10 cellular contexts compared by ENCODE assay signal in genomic region chr4:118918388-118918787, GRCh38.
A peak's percentile ranks its signal among the peaks of the same experiment; 100 is the strongest.
DNase-seq lines count a peak whose midpoint lies in the region; ATAC-seq lines count a peak whose summit lies in the region.
"Had no signal": no experiment of that assay in that cellular context is flagged by ENCODE, and none has a peak within 500 bp of the region (broad histone marks: within the 10 kb centered on the region; RNA-seq: fewer than 3 reads in every experiment).

No MANE protein-coding gene starts in this region.

- H3K4me3 ChIP-seq in skeletal muscle cell (ENCODE audit: low read depth, low read length): no peak overlapping the region
- H3K4me3 ChIP-seq: neural progenitor cell had no signal

- no peak for ATAC-seq in HG02938 (IDR thresholded peaks at IDR 0.05; ENCODE audit: unreplicated experiment)

- DNase-seq in GM04504 (ENCODE audit: low read depth) (peak; percentile 68), amniotic epithelial cell (ENCODE audit: low read depth) (peak; percentile 91), glomerular visceral epithelial cell (ENCODE audit: extremely low spot score) (peak; percentile 76), skeletal muscle cell (ENCODE audit: low read depth) (peak; percentile 71), COR-L47 (lab: John Stamatoyannopoulos, UW) (no peak), NCI-H1694 (lab: John Stamatoyannopoulos, UW) (no peak), NCI-H2081 treated with DMSO at 0.1 percent for 48 hours (lab: John Stamatoyannopoulos, UW) (no peak)
- DNase-seq: NCI-H2029 had no signal

Comparison
In these comparisons a context has a peak if more than half of its experiments do, and no peak if none do; other contexts are left out.
1. DNase-seq: peak in GM04504 (single experiment), amniotic epithelial cell (single experiment), glomerular visceral epithelial cell (single experiment) and skeletal muscle cell (single experiment); none in COR-L47 (single experiment), NCI-H1694 (single experiment) and NCI-H2081 treated with DMSO at 0.1 percent for 48 hours (single experiment).